19 cellular contexts compared by ENCODE assay signal in the genomic region with DNA sequence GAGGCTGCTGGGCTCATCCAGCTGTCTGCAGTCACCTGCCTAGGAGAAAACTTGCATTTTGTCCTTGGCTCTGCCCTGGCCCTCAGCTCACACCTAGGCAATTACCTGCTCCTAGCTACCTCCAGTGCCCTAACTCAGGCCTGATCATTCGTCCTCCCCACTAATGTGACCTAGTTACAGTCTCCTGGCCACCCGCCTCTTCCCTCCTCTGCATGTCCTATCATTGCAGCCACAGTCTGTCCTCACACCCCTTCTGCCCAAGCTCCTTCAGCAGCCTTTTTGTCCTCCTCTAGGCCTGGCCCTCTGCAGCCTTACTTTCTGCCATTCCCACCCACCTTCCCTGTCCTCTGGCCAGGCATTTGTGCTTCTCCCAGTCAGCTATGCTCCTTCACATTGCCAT. TPM values are rescaled to one million over a fixed set of nuclear protein-coding genes. Genes with fewer than 3 reads are reported as not detected.
DNase-seq lines count a peak whose midpoint lies in the region; ATAC-seq and FAIRE-seq lines count a peak whose summit lies in the region.
"Had no signal": no experiment of that assay in that cellular context is flagged by ENCODE, and none has a peak within 500 bp of the region (broad histone marks: within the 10 kb centered on the region; RNA-seq: fewer than 3 reads in every experiment).

No MANE protein-coding gene starts in this region.

- no peaks in the 10 kb centered on the region for H3K9me3 ChIP-seq in CD4-positive, CD25-positive, alpha-beta regulatory T cell (ENCODE audit: control insufficient read depth in 2 of 2, low read length in 2 of 2)
- H3K9me3 ChIP-seq in mucosa of rectum (ENCODE audit: control insufficient read depth in 2 of 2, low read length in 2 of 2): no peaks in the 10 kb centered on the region
- H3K9me3 ChIP-seq: tibial nerve had no signal

- peak overlapping the region; percentile 85 to 100 (median 99) for H3K27ac Mint-ChIP-seq in CD4-positive, CD25-positive, alpha-beta regulatory T cell
- peak overlapping the region; percentile 87 for H3K27ac Mint-ChIP-seq in activated T-helper 17 cell treated with anti-CD3 and anti-CD28 coated beads, Interleukin-2, amount 50 U/mL, for 72 hours

- ATAC-seq in CD4-positive, CD25-positive, alpha-beta regulatory T cell (ENCODE audit: low read depth in 2 of 2): no peak
- ATAC-seq in activated T-helper 17 cell treated with anti-CD3 and anti-CD28 coated beads, Interleukin-2, amount 50 U/mL, for 72 hours (replicated peaks): no peak
- ATAC-seq in left ventricle myocardium superior: no peak

- DNase-seq in CD4-positive, CD25-positive, alpha-beta regulatory T cell: no peak
- DNase-seq in G401 (ENCODE audit: low spot score) (peak; percentile 84), left ventricle myocardium superior (no peak), RCC 7860 (ENCODE audit: low spot score) (no peak), NCI-H2227 (lab: John Stamatoyannopoulos, UW; ENCODE audit: unreplicated experiment) (no peak), mesenteric fat pad (ENCODE audit: low spot score) (no peak)
- DNase-seq: AML-193; DMS153; effector CD8-positive, alpha-beta T cell; kidney glomerular epithelial cell; midbrain; NCI-H1694; NCI-H510A; stimulated activated CD4-positive, alpha-beta T cell treated with anti-CD3 and anti-CD28 coated beads, Interleukin-2, amount 100 ng/mL, for 48 hours; T1000 had no signal

- H3K4me1 ChIP-seq in CD4-positive, CD25-positive, alpha-beta regulatory T cell (ENCODE audit: control insufficient read depth, insufficient read depth, low read length, poor library complexity, severe bottlenecking): peaks cover 68% of the 10 kb centered on the region
- H3K4me1 ChIP-seq in mucosa of rectum (ENCODE audit: control insufficient read depth in 2 of 2, insufficient read depth in 2 of 2, low read length in 2 of 2): peaks cover 3 to 4% of the 10 kb centered on the region in 2 donors

- H3K9me3 Mint-ChIP-seq in CD4-positive, CD25-positive, alpha-beta regulatory T cell: no peaks in the 10 kb centered on the region
- H3K9me3 Mint-ChIP-seq in activated T-helper 17 cell treated with anti-CD3 and anti-CD28 coated beads, Interleukin-2, amount 50 U/mL, for 72 hours: no peaks in the 10 kb centered on the region

- no peak for FAIRE-seq in RCC 7860 (lab: Jason Lieb, UNC)

- peak overlapping the region; percentile 95 for H3K4me3 ChIP-seq in CD4-positive, CD25-positive, alpha-beta regulatory T cell (ENCODE audit: low read depth, low read length)
- H3K4me3 ChIP-seq in mucosa of rectum (ENCODE audit: low read length in 2 of 2): peak overlapping the region; percentile 46 to 70
- H3K4me3 ChIP-seq: hepatocyte, tibial nerve had no signal

- no peaks in the 10 kb centered on the region for H3K27me3 Mint-ChIP-seq in CD4-positive, CD25-positive, alpha-beta regulatory T cell
- H3K27me3 Mint-ChIP-seq in activated T-helper 17 cell treated with anti-CD3 and anti-CD28 coated beads, Interleukin-2, amount 50 U/mL, for 72 hours: no peaks in the 10 kb centered on the region

- peak overlapping the region; percentile 77 to 93 (median 91) for H3K4me3 Mint-ChIP-seq in CD4-positive, CD25-positive, alpha-beta regulatory T cell
- peak overlapping the region; percentile 88 for H3K4me3 Mint-ChIP-seq in activated T-helper 17 cell treated with anti-CD3 and anti-CD28 coated beads, Interleukin-2, amount 50 U/mL, for 72 hours

- peak overlapping the region; percentile 91 for H3K27ac ChIP-seq in CD4-positive, CD25-positive, alpha-beta regulatory T cell (ENCODE audit: insufficient read depth, low read length, poor library complexity, severe bottlenecking)
- H3K27ac ChIP-seq in mucosa of rectum (ENCODE audit: low read depth in 2 of 2, low read length in 2 of 2): no peak overlapping the region
- H3K27ac ChIP-seq: hepatocyte had no signal

- peak overlapping the region in 1 of 2 donors; percentile 26 for H3K9ac ChIP-seq in mucosa of rectum (ENCODE audit: low read depth in 1 of 2, low read length in 2 of 2)

- H3K36me3 Mint-ChIP-seq in CD4-positive, CD25-positive, alpha-beta regulatory T cell: peaks cover 14% of the 10 kb centered on the region
- peaks cover 28% of the 10 kb centered on the region for H3K36me3 Mint-ChIP-seq in activated T-helper 17 cell treated with anti-CD3 and anti-CD28 coated beads, Interleukin-2, amount 50 U/mL, for 72 hours (ENCODE audit: low read depth)

- H3K4me1 Mint-ChIP-seq in CD4-positive, CD25-positive, alpha-beta regulatory T cell: peaks cover 17 to 83% (median 47%) of the 10 kb centered on the region in 4 donors
- peaks cover 23% of the 10 kb centered on the region for H3K4me1 Mint-ChIP-seq in activated T-helper 17 cell treated with anti-CD3 and anti-CD28 coated beads, Interleukin-2, amount 50 U/mL, for 72 hours

- intact Hi-C loops in left ventricle myocardium superior (cut with micrococcal nuclease): no loop called here

- peaks cover 28% of the 10 kb centered on the region for H3K36me3 ChIP-seq in CD4-positive, CD25-positive, alpha-beta regulatory T cell (ENCODE audit: control insufficient read depth, insufficient read depth, low read length)
- H3K36me3 ChIP-seq in mucosa of rectum (ENCODE audit: control insufficient read depth in 2 of 2, insufficient read depth in 2 of 2, low read length in 2 of 2): no peaks in the 10 kb centered on the region
- H3K36me3 ChIP-seq: tibial nerve had no signal

- in situ Hi-C loops in G401 (cut with HindIII; ENCODE audit: low sequenced_read_pairs): no loop called here

- no peaks in the 10 kb centered on the region for H3K27me3 ChIP-seq in CD4-positive, CD25-positive, alpha-beta regulatory T cell (ENCODE audit: control insufficient read depth, insufficient read depth, low read length)
- no peaks in the 10 kb centered on the region for H3K27me3 ChIP-seq in mucosa of rectum (ENCODE audit: control insufficient read depth in 2 of 2, insufficient read depth in 2 of 2, low read length in 2 of 2)
- H3K27me3 ChIP-seq: hepatocyte, tibial nerve had no signal

RNA-seq across cellular contexts. Expression of gene CCDC134, which starts 17.7 kb away (rescaled TPM):
- total RNA-seq in CD4-positive, CD25-positive, alpha-beta regulatory T cell: 21.1 TPM
- 1 to 10 TPM; 3.6 to 7.7 (median 5.3) TPM for polyA plus RNA-seq in CD4-positive, CD25-positive, alpha-beta regulatory T cell
- 10.0 and 10.8 TPM in 2 replicates for total RNA-seq in G401 (2014; rRNA removed; shearing (Covaris generic))
- total RNA-seq in activated T-helper 17 cell treated with anti-CD3 and anti-CD28 coated beads, Interleukin-2, amount 50 U/mL, for 72 hours: 10 to 100 TPM; 21.6 to 22.3 TPM
- total RNA-seq in left ventricle myocardium superior (5.9 TPM), mesenteric fat pad (4.1 TPM)

RNA-seq across cellular contexts. Expression of gene SREBF2, which starts 50.2 kb away (rescaled TPM):
- total RNA-seq in CD4-positive, CD25-positive, alpha-beta regulatory T cell: 98.6 TPM
- 10 to 100 TPM; 12.8 to 14.7 (median 13.5) TPM for polyA plus RNA-seq in CD4-positive, CD25-positive, alpha-beta regulatory T cell
- 31.1 and 37.4 TPM in 2 replicates for total RNA-seq in G401 (2014; rRNA removed; shearing (Covaris generic))
- total RNA-seq in activated T-helper 17 cell treated with anti-CD3 and anti-CD28 coated beads, Interleukin-2, amount 50 U/mL, for 72 hours: 100 to 1,000 TPM; 126 to 162 TPM
- total RNA-seq in left ventricle myocardium superior: 89.7 TPM
- 35.9 TPM for total RNA-seq in mesenteric fat pad
